Comparison of ENCODE assay signal across 30 cellular contexts in genomic region chr16:23690771-23691482, GRCh38. TPM values are rescaled to one million over a fixed set of nuclear protein-coding genes. Genes with fewer than 3 reads are reported as not detected.
"Had no signal": no experiment of that assay in that cellular context is flagged by ENCODE, and none has a peak within 500 bp of the region (broad histone marks: within the 10 kb centered on the region; RNA-seq: fewer than 3 reads in every experiment).

No MANE protein-coding gene starts in this region.

- H3K4me3 ChIP-seq: ascending aorta, cardiac muscle cell, colonic mucosa, heart left ventricle, pancreas, prostate gland, smooth muscle cell, transverse colon had no signal

- H3K27ac ChIP-seq: ascending aorta, cardiac muscle cell, colonic mucosa, heart left ventricle, pancreas, prostate gland, transverse colon had no signal

- DNase-seq: activated CD4-positive, alpha-beta T cell treated with anti-CD3 and anti-CD28 coated beads for 4 hours; activated CD4-positive, alpha-beta T cell treated with anti-CD3 and anti-CD28 coated beads, Interleukin-2, amount 50 U/mL, for 4 hours; activated naive CD4-positive, alpha-beta T cell treated with Interleukin-2 at 50 U/mL for 16 hours; activated T-cell treated with anti-CD3 and anti-CD28 coated beads for 4 hours; activated T-cell treated with anti-CD3 and anti-CD28 coated beads, Interleukin-2, amount 50 U/mL, for 72 hours; cerebellar nuclear complex; colonic mucosa; effector CD8-positive, alpha-beta T cell; heart left ventricle; immature natural killer cell; kidney; left colon; mammary epithelial cell; nephron progenitor cell; retina; stimulated activated CD4-positive, alpha-beta T cell treated with anti-CD3 and anti-CD28 coated beads, Interleukin-15, amount 100 ng/mL, for 24 hours; stimulated activated CD4-positive, alpha-beta T cell treated with anti-CD3 and anti-CD28 coated beads, Interleukin-2, amount 100 ng/mL, for 24 hours; stimulated activated naive B cell treated with anti-CD40 and anti-IgM and Interleukin-4, amounts not matched to agents 10 μg/mL and 1 μg/mL and 100 μg/mL, for 72 hours; transverse colon had no signal

- H3K4me3 Mint-ChIP-seq: activated naive CD8-positive, alpha-beta T cell; activated T-cell treated with anti-CD3 and anti-CD28 coated beads, Interleukin-2, amount 50 U/mL, for 72 hours; brain; immature natural killer cell; nephron progenitor cell; stimulated activated naive B cell treated with anti-CD40 and anti-IgM and Interleukin-4, amounts not matched to agents 10 μg/mL and 1 μg/mL and 100 μg/mL, for 72 hours; T-helper 2 cell treated with Interferon-gamma antibody and Interleukin-4, amounts not matched to agents 5 μg/mL and 100 μg/mL, for 36 hours had no signal

- ATAC-seq: activated T-cell treated with anti-CD3 and anti-CD28 coated beads, Interleukin-2, amount 50 U/mL, for 72 hours; heart left ventricle; stimulated activated naive B cell treated with anti-CD40 and anti-IgM and Interleukin-4, amounts not matched to agents 10 μg/mL and 1 μg/mL and 100 μg/mL, for 72 hours had no signal

- H3K4me1 ChIP-seq: ascending aorta, colonic mucosa, pancreas, prostate gland, transverse colon had no signal

- H3K9me3 Mint-ChIP-seq: activated T-cell treated with anti-CD3 and anti-CD28 coated beads, Interleukin-2, amount 50 U/mL, for 72 hours; brain; immature natural killer cell; nephron progenitor cell; stimulated activated naive B cell treated with anti-CD40 and anti-IgM and Interleukin-4, amounts not matched to agents 10 μg/mL and 1 μg/mL and 100 μg/mL, for 72 hours; T-helper 2 cell treated with Interferon-gamma antibody and Interleukin-4, amounts not matched to agents 5 μg/mL and 100 μg/mL, for 36 hours had no signal

- H3K27me3 ChIP-seq: ascending aorta, cardiac muscle cell, colonic mucosa, heart left ventricle, pancreas, transverse colon had no signal

- H3K9me3 ChIP-seq: ascending aorta, colonic mucosa, heart left ventricle, pancreas, prostate gland, transverse colon had no signal

- H3K27me3 Mint-ChIP-seq: activated naive CD8-positive, alpha-beta T cell; brain had no signal

- H3K27ac Mint-ChIP-seq: activated naive CD8-positive, alpha-beta T cell; activated T-cell treated with anti-CD3 and anti-CD28 coated beads, Interleukin-2, amount 50 U/mL, for 72 hours; immature natural killer cell; nephron progenitor cell; stimulated activated naive B cell treated with anti-CD40 and anti-IgM and Interleukin-4, amounts not matched to agents 10 μg/mL and 1 μg/mL and 100 μg/mL, for 72 hours; T-helper 2 cell treated with Interferon-gamma antibody and Interleukin-4, amounts not matched to agents 5 μg/mL and 100 μg/mL, for 36 hours had no signal

RNA-seq across cellular contexts. Expression of gene ERN2, which starts 22.1 kb away (rescaled TPM):
- total RNA-seq: ascending aorta, dermis microvascular lymphatic vessel endothelial cell, heart left ventricle, kidney, mammary epithelial cell, smooth muscle cell, temporal lobe had no signal
- polyA plus RNA-seq: fibroblast of lung, immature natural killer cell, smooth muscle cell had no signal
